ENCODE assay signal across 8 cellular contexts in the genomic region with DNA sequence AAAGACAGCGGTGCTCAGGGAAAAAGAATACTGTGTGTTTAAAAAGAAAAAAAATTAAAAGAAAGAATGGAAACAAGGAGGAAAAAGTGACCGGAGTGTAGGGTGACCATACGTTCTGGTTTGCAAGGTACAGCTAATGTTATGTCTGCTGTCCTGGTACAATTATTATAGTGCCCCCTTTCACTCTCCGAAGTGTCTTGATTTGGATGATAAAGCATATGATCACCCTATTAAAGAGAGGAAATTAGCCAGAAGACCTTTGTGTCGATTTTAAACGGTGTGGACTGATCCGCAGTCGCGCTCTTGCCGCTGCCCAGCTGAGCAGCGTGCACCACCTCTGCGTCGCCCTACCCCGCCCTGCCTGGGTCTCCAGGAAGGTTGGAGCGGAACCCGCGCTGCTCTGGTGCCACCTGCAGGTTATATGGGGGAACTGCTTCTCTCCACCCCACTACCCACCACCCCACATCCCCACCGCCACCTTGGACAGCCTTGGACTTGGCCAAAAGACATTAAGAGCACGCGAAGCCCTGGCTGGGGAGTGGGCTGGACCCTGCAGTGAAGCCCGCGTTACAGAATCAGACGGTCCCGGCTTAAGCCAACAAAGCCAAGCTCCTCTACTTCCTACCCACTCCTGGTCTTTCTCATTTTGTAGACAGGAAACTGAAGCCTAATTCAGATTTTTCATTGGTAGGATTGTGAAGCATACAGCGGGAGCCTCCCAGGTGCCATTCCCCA. TPM values are rescaled to one million over a fixed set of nuclear protein-coding genes. Genes with fewer than 3 reads are reported as not detected.
A peak's percentile ranks its signal among the peaks of the same experiment; 100 is the strongest.
DNase-seq lines count a peak whose midpoint lies in the region; ATAC-seq, FAIRE-seq and TF ChIP-seq lines count a peak whose summit lies in the region.

No MANE protein-coding gene starts in this region.

- H3K27me3 ChIP-seq in bronchial epithelial cell (ENCODE audit: control insufficient read depth, insufficient read depth, low read length) = peaks cover under 1% of the 10 kb centered on the region

- no peaks in the 10 kb centered on the region for H3K36me3 Mint-ChIP-seq in activated B cell treated with CpG ODN at 0.5 μM for 24 hours (ENCODE audit: low read depth)

- H3K27me3 Mint-ChIP-seq in activated B cell treated with CpG ODN at 0.5 μM for 24 hours = peaks cover 45% of the 10 kb centered on the region

- no peak overlapping the region for H3K4me3 ChIP-seq in bronchial epithelial cell (ENCODE audit: low read depth, low read length)

- intact Hi-C loops in activated B cell treated with CpG ODN at 0.5 μM for 24 hours (cut with micrococcal nuclease) = loop anchor here (1.0 to 5.0 kb wide), 4 partner anchors 74 to 350 kb away; no protein-coding TSS in a partner anchor

- H3K36me3 ChIP-seq in bronchial epithelial cell (ENCODE audit: control insufficient read depth, insufficient read depth, low read length) = no peaks in the 10 kb centered on the region

- H3K9me3 Mint-ChIP-seq in activated B cell treated with CpG ODN at 0.5 μM for 24 hours = no peaks in the 10 kb centered on the region

- POLR2A ChIA-PET in activated B cell treated with CpG ODN at 0.5 μM for 24 hours (lab: Charles Lee) = interaction anchor here (0.8 kb wide), 1 partner anchor 434 kb away, joined by 3 read pairs; no protein-coding TSS in a partner anchor

- peak overlapping the region; percentile 36 for H3K4me3 Mint-ChIP-seq in activated B cell treated with CpG ODN at 0.5 μM for 24 hours

- no peak for FAIRE-seq in bronchial epithelial cell (lab: Jason Lieb, UNC)

- TF ChIP-seq CTCF in GM12801 (IDR thresholded peaks at IDR 0.05; ENCODE audit: extremely low read depth, insufficient read length) = peak; percentile 20
- peak; percentile 55 for TF ChIP-seq CTCF in activated B cell treated with CpG ODN at 0.5 μM for 24 hours (IDR thresholded peaks at IDR 0.05)
- peak; percentile 88 for TF ChIP-seq CTCF in bronchial epithelial cell (IDR thresholded peaks at IDR 0.05; ENCODE audit: insufficient read depth, low read length, severe bottlenecking)

- no peak overlapping the region for H3K27ac Mint-ChIP-seq in activated B cell treated with CpG ODN at 0.5 μM for 24 hours

- ATAC-seq in HG02970 (IDR thresholded peaks at IDR 0.05; ENCODE audit: low FRiP score, unreplicated experiment) (peak; percentile 83), activated B cell treated with CpG ODN at 0.5 μM for 24 hours (ENCODE audit: low read depth) (peak; percentile 100), GM18870 (IDR thresholded peaks at IDR 0.05; ENCODE audit: unreplicated experiment) (no peak)

- CTCF ChIA-PET in activated B cell treated with CpG ODN at 0.5 μM for 24 hours (lab: Charles Lee) = interaction anchor here (0.6 to 2.6 kb wide), 20 partner anchors 9 to 434 kb away, joined by 3 to 25 read pairs (median 4); a partner anchor contains a TSS

- DNase-seq in NCI-H2196 treated with DMSO at 0.1 percent for 48 hours (lab: John Stamatoyannopoulos, UW; ENCODE audit: unreplicated experiment) = peak; percentile 36
- peak; percentile 63 for DNase-seq in activated B cell treated with CpG ODN at 0.5 μM for 24 hours
- DNase-seq in bronchial epithelial cell (ENCODE audit: low read depth) = peak; percentile 51
- DNase-seq in islet precursor cell = peak; percentile 90
- peak; percentile 86 for DNase-seq in stimulated activated CD4-positive, alpha-beta T cell treated with anti-CD3 and anti-CD28 coated beads, Interleukin-15, amount 100 ng/mL, for 24 hours

- peaks cover 4% of the 10 kb centered on the region for H3K4me1 Mint-ChIP-seq in activated B cell treated with CpG ODN at 0.5 μM for 24 hours

RNA-seq across cellular contexts. Expression of a gene that starts 41.2 kb away (rescaled TPM):
- total RNA-seq in activated B cell treated with CpG ODN at 0.5 μM for 24 hours = 16.9 and 23.2 TPM in 2 replicates
- total RNA-seq in bronchial epithelial cell = 28.8 and 32.1 TPM in 2 replicates

Comparison
In these comparisons a context has a peak if more than half of its experiments do, and no peak if none do; other contexts are left out.
1. CTCF ChIP-seq: peak in every context shown above with its lines; median percentile 88 in bronchial epithelial cell; 55 in activated B cell treated with CpG ODN at 0.5 μM for 24 hours; 20 in GM12801.
2. DNase-seq: peak in every context shown above with its lines; median percentile 90 in islet precursor cell; 86 in stimulated activated CD4-positive, alpha-beta T cell treated with anti-CD3 and anti-CD28 coated beads, Interleukin-15, amount 100 ng/mL, for 24 hours; 63 in activated B cell treated with CpG ODN at 0.5 μM for 24 hours; 51 in bronchial epithelial cell; 36 in NCI-H2196 treated with DMSO at 0.1 percent for 48 hours.